1 cellular context compared by ENCODE assay signal in genomic region chr2:39550701-39551285, GRCh38.
TF ChIP-seq lines count a peak whose summit lies in the region.

No MANE protein-coding gene starts in this region.

TF ChIP-seq in HepG2, 621 proteins besides CTCF, POLR2A, EP300 and RAD21 (continued from another document):
- peak; percentile 65; the same call in 1 of the 2 replicates for TF ChIP-seq ZNF652 (CRISPR knock-in tag; IDR thresholded peaks at IDR 0.05; ENCODE audit: borderline replicate concordance, low read depth)
- TF ChIP-seq PAXIP1 (CRISPR knock-in tag; conservative IDR thresholded peaks at IDR 0.05) = peak; percentile 100
- no peak for TF ChIP-seq DZIP1 (CRISPR knock-in tag; IDR thresholded peaks at IDR 0.05)
- no peak; the same call in 1 of the 2 replicates for TF ChIP-seq ZNF567 (CRISPR knock-in tag; IDR thresholded peaks at IDR 0.05; ENCODE audit: borderline replicate concordance)
- no peak for TF ChIP-seq THAP7 (CRISPR knock-in tag; IDR thresholded peaks at IDR 0.05)
- peak; percentile 45; the same call in 1 of the 2 replicates for TF ChIP-seq ZBTB8A (CRISPR knock-in tag; IDR thresholded peaks at IDR 0.05; ENCODE audit: borderline replicate concordance, low read depth)
- peak; percentile 98 for TF ChIP-seq NKX3-1 (CRISPR knock-in tag; IDR thresholded peaks at IDR 0.05)
- peak; percentile 79 for TF ChIP-seq ARNT2 (CRISPR knock-in tag; IDR thresholded peaks at IDR 0.05; ENCODE audit: low read depth)
- TF ChIP-seq KDM5A (IDR thresholded peaks at IDR 0.05; ENCODE audit: borderline replicate concordance, low read length) = no peak
- peak; percentile 90 for TF ChIP-seq YEATS4 (CRISPR knock-in tag; IDR thresholded peaks at IDR 0.05; ENCODE audit: borderline replicate concordance)
- TF ChIP-seq CBFB (CRISPR knock-in tag; IDR thresholded peaks at IDR 0.05) = peak; percentile 98
- TF ChIP-seq ZSCAN5A (CRISPR knock-in tag; IDR thresholded peaks at IDR 0.05; ENCODE audit: borderline replicate concordance) = peak; percentile 80; the same call in 1 of the 2 replicates
- TF ChIP-seq HDAC6 (IDR thresholded peaks at IDR 0.05; ENCODE audit: low read depth, low read length) = no peak
- TF ChIP-seq GLMP (CRISPR knock-in tag; IDR thresholded peaks at IDR 0.05; ENCODE audit: borderline replicate concordance) = no peak
- TF ChIP-seq NFE2L2 (IDR thresholded peaks at IDR 0.05; ENCODE audit: low read length) = no peak
- no peak for TF ChIP-seq TRIM22 (IDR thresholded peaks at IDR 0.05)
- TF ChIP-seq ZNF136 (CRISPR knock-in tag; IDR thresholded peaks at IDR 0.05; ENCODE audit: low read depth) = peak; percentile 99; the same call in 1 of the 2 replicates
- peak; percentile 77 for TF ChIP-seq CEBPB (IDR thresholded peaks at IDR 0.05; ENCODE audit: borderline replicate concordance, low read depth, low read length)
- no peak for TF ChIP-seq ZNF282 (IDR thresholded peaks at IDR 0.05; ENCODE audit: partially characterized antibody)
- TF ChIP-seq ZNF816 (CRISPR knock-in tag; IDR thresholded peaks at IDR 0.05; ENCODE audit: borderline replicate concordance) = peak; percentile 78; the same call in 1 of the 2 replicates
- no peak for TF ChIP-seq ZNF569 (CRISPR knock-in tag; IDR thresholded peaks at IDR 0.05; ENCODE audit: borderline replicate concordance)
- TF ChIP-seq ZNF639 (CRISPR knock-in tag; conservative IDR thresholded peaks at IDR 0.05) = peak; percentile 78; the same call in 1 of the 2 replicates
- no peak for TF ChIP-seq MNT (IDR thresholded peaks at IDR 0.05)
- peak; percentile 82; the same call in 1 of the 2 replicates for TF ChIP-seq ZNF441 (CRISPR knock-in tag; IDR thresholded peaks at IDR 0.05; ENCODE audit: borderline replicate concordance)
- TF ChIP-seq ATF7 (IDR thresholded peaks at IDR 0.05) = peak; percentile 63
- peak; percentile 94; the same call in 1 of the 2 replicates for TF ChIP-seq ATF7 (CRISPR knock-in tag; IDR thresholded peaks at IDR 0.05)
- no peak for TF ChIP-seq KDM5B (CRISPR knock-in tag; IDR thresholded peaks at IDR 0.05; ENCODE audit: borderline replicate concordance)
- no peak for TF ChIP-seq GABPA (IDR thresholded peaks at IDR 0.05; ENCODE audit: low read depth, low read length)
- peak; percentile 77 for TF ChIP-seq GABPA (CRISPR knock-in tag; IDR thresholded peaks at IDR 0.05; ENCODE audit: low read depth)
- TF ChIP-seq CENPBD1 (CRISPR knock-in tag; IDR thresholded peaks at IDR 0.05; ENCODE audit: borderline replicate concordance, low read depth) = no peak
- 0 out of 2 replicates have a peak, but pooled peaks have one; percentile 32 for TF ChIP-seq ZNF605 (CRISPR knock-in tag; IDR thresholded peaks at IDR 0.05)
- TF ChIP-seq SNRNP70 (IDR thresholded peaks at IDR 0.05; ENCODE audit: low read depth, low read length) = no peak
- peak; percentile 93 for TF ChIP-seq KDM3A (CRISPR knock-in tag; IDR thresholded peaks at IDR 0.05; ENCODE audit: low read depth)
- TF ChIP-seq ZNF510 (CRISPR knock-in tag; IDR thresholded peaks at IDR 0.05; ENCODE audit: low read depth) = no peak
